Comparison of ENCODE assay signal across 9 cellular contexts in genomic region chr1:55276671-55277376, GRCh38.
DNase-seq lines count a peak whose midpoint lies in the region; ATAC-seq and TF ChIP-seq lines count a peak whose summit lies in the region.
"Had no signal": no experiment of that assay in that cellular context is flagged by ENCODE, and none has a peak within 500 bp of the region (broad histone marks: within the 10 kb centered on the region; RNA-seq: fewer than 3 reads in every experiment).

No MANE protein-coding gene starts in this region.

- no peaks in the 10 kb centered on the region for H3K36me3 ChIP-seq in BLaER1 treated with 17β-estradiol and CSF1 and Interleukin-3, amounts not matched to agents 10 nM and 100 nM
- H3K36me3 ChIP-seq in OCI-LY1 (ENCODE audit: insufficient read depth, low read length): no peaks in the 10 kb centered on the region

- H3K9ac ChIP-seq in BLaER1 treated with 17β-estradiol and CSF1 and Interleukin-3, amounts not matched to agents 10 nM and 100 nM: 0 out of 22 replicates have a peak overlapping the region, but pooled peaks of 2 of the 11 experiments have one; percentile 14 to 25
- H3K9ac ChIP-seq in OCI-LY1 (ENCODE audit: low read length): no peak overlapping the region
- H3K9ac ChIP-seq: parathyroid adenoma had no signal

- POLR2A ChIA-PET in HEK293T (lab: Yijun Ruan, JAX): no interaction called here

- H4K20me1 ChIP-seq in BLaER1 treated with 17β-estradiol and CSF1 and Interleukin-3, amounts not matched to agents 10 nM and 100 nM: no peaks in the 10 kb centered on the region
- H4K20me1 ChIP-seq in OCI-LY1 (ENCODE audit: insufficient read depth, low read length): no peaks in the 10 kb centered on the region

- no peaks in the 10 kb centered on the region for H3F3A ChIP-seq in OCI-LY1 (ENCODE audit: insufficient read depth, low read length)

- no peak overlapping the region for H2AFZ ChIP-seq in OCI-LY1 (ENCODE audit: low read length)
- H2AFZ ChIP-seq: parathyroid adenoma had no signal

- ATAC-seq in HG03025 (IDR thresholded peaks at IDR 0.05; ENCODE audit: low FRiP score, unreplicated experiment): no peak

- DNase-seq in erythroblast (lab: John Stamatoyannopoulos, UW): peak; percentile 31 to 57
- peak; percentile 51 for DNase-seq in pons (ENCODE audit: low spot score)
- DNase-seq in NCI-H82 (lab: John Stamatoyannopoulos, UW): no peak
- no peak for DNase-seq in NOMO-1 (lab: John Stamatoyannopoulos, UW; ENCODE audit: unreplicated experiment in 2 of 2)
- DNase-seq in HEK293T (ENCODE audit: extremely low spot score): no peak

- peak overlapping the region in 3 of 11 experiments; percentile 3 to 32 (median 13); a peak in 2 of 22 replicates for H3K27ac ChIP-seq in BLaER1 treated with 17β-estradiol and CSF1 and Interleukin-3, amounts not matched to agents 10 nM and 100 nM
- H3K27ac ChIP-seq in OCI-LY1 (ENCODE audit: low read depth, low read length, poor library complexity, severe bottlenecking): no peak overlapping the region
- H3K27ac ChIP-seq: parathyroid adenoma had no signal

- TF ChIP-seq POLR2A in erythroblast (IDR thresholded peaks at IDR 0.05; ENCODE audit: low read length): no peak

- no peak for TF ChIP-seq CTCF in OCI-LY1 (IDR thresholded peaks at IDR 0.05; ENCODE audit: low read length)

- no peaks in the 10 kb centered on the region for H3K79me2 ChIP-seq in OCI-LY1 (ENCODE audit: insufficient read depth, low read length)
- H3K79me2 ChIP-seq: parathyroid adenoma had no signal

- peak overlapping the region; percentile 34 to 79 (median 68) for H3K4me2 ChIP-seq in BLaER1 treated with 17β-estradiol and CSF1 and Interleukin-3, amounts not matched to agents 10 nM and 100 nM
- peak overlapping the region; percentile 52; the same call in 1 of the 2 replicates for H3K4me2 ChIP-seq in OCI-LY1 (ENCODE audit: low read length)

- no peak overlapping the region for H3K4me3 ChIP-seq in BLaER1 treated with 17β-estradiol and CSF1 and Interleukin-3, amounts not matched to agents 10 nM and 100 nM
- no peak overlapping the region for H3K4me3 ChIP-seq in OCI-LY1 (ENCODE audit: low read depth, low read length, poor library complexity, severe bottlenecking)

- CTCF ChIA-PET in HEK293T (lab: Yijun Ruan, JAX): interaction anchor here (0.6 to 2.1 kb wide), 5 partner anchors 12 to 211 kb away, joined by 3 to 12 read pairs (median 4); no protein-coding TSS in a partner anchor

- H3K4me1 ChIP-seq in BLaER1 treated with 17β-estradiol and CSF1 and Interleukin-3, amounts not matched to agents 10 nM and 100 nM: peaks cover 18 to 29% (median 23%) of the 10 kb centered on the region in 10 experiments
- H3K4me1 ChIP-seq in OCI-LY1 (ENCODE audit: insufficient read depth, low read length, severe bottlenecking): peaks cover 9% of the 10 kb centered on the region
- H3K4me1 ChIP-seq: parathyroid adenoma had no signal

- no peaks in the 10 kb centered on the region for H3K9me2 ChIP-seq in OCI-LY1 (ENCODE audit: low read depth, low read length)

- H3K27me3 ChIP-seq in BLaER1 treated with 17β-estradiol and CSF1 and Interleukin-3, amounts not matched to agents 10 nM and 100 nM: no peaks in the 10 kb centered on the region
- H3K27me3 ChIP-seq in OCI-LY1 (ENCODE audit: insufficient read depth, low read length): no peaks in the 10 kb centered on the region

- no peaks in the 10 kb centered on the region for H3K9me3 ChIP-seq in BLaER1 treated with 17β-estradiol and CSF1 and Interleukin-3, amounts not matched to agents 10 nM and 100 nM (replicated peaks in 1 of 11)
- no peaks in the 10 kb centered on the region for H3K9me3 ChIP-seq in OCI-LY1 (ENCODE audit: low read length)

TF ChIP-seq in HEK293T, 16 proteins besides CTCF, POLR2A, EP300 and RAD21:
- TF ChIP-seq BHLHE40 (IDR thresholded peaks at IDR 0.05; ENCODE audit: borderline replicate concordance): no peak
- no peak for TF ChIP-seq ZNF384 (IDR thresholded peaks at IDR 0.05)
- TF ChIP-seq CTBP1 (IDR thresholded peaks at IDR 0.05; ENCODE audit: borderline replicate concordance): no peak
- no peak for TF ChIP-seq SUZ12 (IDR thresholded peaks at IDR 0.05)
- no peak for TF ChIP-seq HDGF (IDR thresholded peaks at IDR 0.05; ENCODE audit: borderline replicate concordance)
- TF ChIP-seq FOXK2 (IDR thresholded peaks at IDR 0.05): no peak
- TF ChIP-seq SP1 (IDR thresholded peaks at IDR 0.05): no peak
- TF ChIP-seq ELF4 (IDR thresholded peaks at IDR 0.05): no peak
- no peak for TF ChIP-seq FOXA1 (IDR thresholded peaks at IDR 0.05)
- TF ChIP-seq PKNOX1 (IDR thresholded peaks at IDR 0.05): no peak
- TF ChIP-seq LEF1 (IDR thresholded peaks at IDR 0.05; ENCODE audit: borderline replicate concordance): no peak

Comparison
In these comparisons a context has a peak if more than half of its experiments do, and no peak if none do; other contexts are left out.
1. DNase-seq: peak in erythroblast (2 of 2) and pons (single experiment); none in NCI-H82 (single experiment), NOMO-1 (0 of 2) and HEK293T (single experiment).